Comparison of ENCODE assay signal across 16 cellular contexts in the genomic region with DNA sequence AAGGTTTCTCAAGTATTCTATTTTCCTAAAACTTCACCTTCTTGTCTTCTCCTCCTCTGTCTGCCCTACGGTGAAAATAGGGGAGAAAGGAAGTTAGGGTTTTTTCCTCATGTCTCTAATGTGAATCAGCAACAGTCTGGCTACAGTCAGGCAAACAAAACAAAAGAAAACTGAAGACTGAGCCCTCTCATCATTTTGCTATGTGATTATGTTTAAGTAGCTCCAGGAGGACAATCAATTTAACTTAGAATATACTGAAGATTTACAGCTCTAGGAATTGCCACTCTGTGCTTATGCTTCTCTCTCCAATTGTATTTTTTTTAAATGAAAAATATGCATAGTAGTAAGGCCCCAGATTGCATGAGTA.
A peak's percentile ranks its signal among the peaks of the same experiment; 100 is the strongest.
DNase-seq lines count a peak whose midpoint lies in the region; ATAC-seq and TF ChIP-seq lines count a peak whose summit lies in the region.
"Had no signal": no experiment of that assay in that cellular context is flagged by ENCODE, and none has a peak within 500 bp of the region (broad histone marks: within the 10 kb centered on the region; RNA-seq: fewer than 3 reads in every experiment).

No MANE protein-coding gene starts in this region.

- H3K4me3 ChIP-seq in mesodermal cell (ENCODE audit: extremely low read depth, insufficient read depth, low read length, poor library complexity, severe bottlenecking) (no peak overlapping the region), vagina (no peak overlapping the region)
- H3K4me3 ChIP-seq: psoas muscle, SK-N-MC had no signal

- H3K27me3 Mint-ChIP-seq in chondrocyte (ENCODE audit: low read depth): no peaks in the 10 kb centered on the region

- no peaks in the 10 kb centered on the region for H3K36me3 ChIP-seq in mesodermal cell (ENCODE audit: control insufficient read depth, insufficient read depth, low read length)
- no peaks in the 10 kb centered on the region for H3K36me3 ChIP-seq in vagina

- H3K4me1 Mint-ChIP-seq in chondrocyte (ENCODE audit: low read depth): peaks cover 49% of the 10 kb centered on the region

- H3K4me1 ChIP-seq in mesodermal cell (ENCODE audit: control insufficient read depth, insufficient read depth, low read length, poor library complexity, severe bottlenecking): peaks cover 46% of the 10 kb centered on the region
- H3K4me1 ChIP-seq in vagina: no peaks in the 10 kb centered on the region
- H3K4me1 ChIP-seq: psoas muscle had no signal

- H3K27ac ChIP-seq in mesodermal cell (ENCODE audit: low read depth, low read length, severe bottlenecking): peak overlapping the region; percentile 89
- H3K27ac ChIP-seq in vagina: no peak overlapping the region
- H3K27ac ChIP-seq: psoas muscle, SK-N-MC had no signal

- no peaks in the 10 kb centered on the region for H3K27me3 ChIP-seq in vagina

- H3K36me3 Mint-ChIP-seq in chondrocyte (ENCODE audit: low read depth): no peaks in the 10 kb centered on the region

- intact Hi-C loops in vagina (cut with DNase I): no loop called here

- no peak for TF ChIP-seq POLR2A in vagina (IDR thresholded peaks at IDR 0.05)

- no peak overlapping the region for H3K4me3 Mint-ChIP-seq in chondrocyte (ENCODE audit: unreplicated experiment)
- H3K4me3 Mint-ChIP-seq: activated T-cell treated with anti-CD3 and anti-CD28 coated beads, Interleukin-2, amount 50 U/mL, for 4 hours; CD4-positive, alpha-beta T cell had no signal

- H3K9me3 ChIP-seq in mesodermal cell (ENCODE audit: control insufficient read depth, low read length): no peaks in the 10 kb centered on the region
- H3K9me3 ChIP-seq in vagina: no peaks in the 10 kb centered on the region
- H3K9me3 ChIP-seq: psoas muscle had no signal

- no peak for ATAC-seq in stimulated activated naive CD8-positive, alpha-beta T cell treated with anti-CD3 and anti-CD28 coated beads, Interleukin-15, Interleukin-2, amounts not matched to agents 100 U/mL and 50 U/mL, for 24 hours
- ATAC-seq: activated T-cell treated with anti-CD3 and anti-CD28 coated beads, Interleukin-2, amount 50 U/mL, for 4 hours; psoas muscle had no signal

- in situ Hi-C loops in Caki2 (cut with HindIII; ENCODE audit: low pct_unique_long_range_greater_than_20kb, low sequenced_read_pairs): no loop called here

- WGBS in mesodermal cell (ENCODE audit: insufficient coverage in 2 of 2), 2 experiments: no CpG with 5 or more reads among the region's 1 CpG

- H3K9me3 Mint-ChIP-seq in chondrocyte (ENCODE audit: low read depth): no peaks in the 10 kb centered on the region
- H3K9me3 Mint-ChIP-seq: activated T-cell treated with anti-CD3 and anti-CD28 coated beads, Interleukin-2, amount 50 U/mL, for 4 hours; CD4-positive, alpha-beta T cell had no signal

- TF ChIP-seq CTCF in chondrocyte (IDR thresholded peaks at IDR 0.05) (no peak), vagina (IDR thresholded peaks at IDR 0.05) (no peak)

- DNase-seq in Caki2 (ENCODE audit: low read depth) (peak; percentile 47), LHCN-M2 (ENCODE audit: low read depth) (peak; percentile 73), chondrocyte (ENCODE audit: low spot score) (no peak), D341Med (ENCODE audit: low spot score) (no peak), vagina (ENCODE audit: extremely low spot score in 2 of 2) (no peak)
- DNase-seq in stimulated activated naive CD8-positive, alpha-beta T cell treated with anti-CD3 and anti-CD28 coated beads, Interleukin-15, Interleukin-2, amounts not matched to agents 100 U/mL and 50 U/mL, for 24 hours: no peak
- DNase-seq in stimulated activated CD4-positive, alpha-beta T cell treated with anti-CD3 and anti-CD28 coated beads, Interleukin-4, amount 100 ng/mL, for 1 hour: no peak
- DNase-seq: activated CD4-positive, CD25-positive, alpha-beta regulatory T cell; activated T-cell treated with anti-CD3 and anti-CD28 coated beads, Interleukin-2, amount 50 U/mL, for 4 hours; CD4-positive, alpha-beta T cell; NCI-H1436; NCI-H748 treated with DMSO at 0.1 percent for 48 hours; psoas muscle; substantia nigra had no signal

- H3K27ac Mint-ChIP-seq in chondrocyte (ENCODE audit: unreplicated experiment): peak overlapping the region; percentile 77
- H3K27ac Mint-ChIP-seq: CD4-positive, alpha-beta T cell had no signal

Comparison
In these comparisons a context has a peak if more than half of its experiments do, and no peak if none do; other contexts are left out.
1. DNase-seq: peak in Caki2 (single experiment) and LHCN-M2 (single experiment); none in chondrocyte (single experiment), stimulated activated naive CD8-positive, alpha-beta T cell treated with anti-CD3 and anti-CD28 coated beads, Interleukin-15, Interleukin-2, amounts not matched to agents 100 U/mL and 50 U/mL, for 24 hours (single experiment), D341Med (single experiment), vagina (0 of 2) and stimulated activated CD4-positive, alpha-beta T cell treated with anti-CD3 and anti-CD28 coated beads, Interleukin-4, amount 100 ng/mL, for 1 hour (single experiment).